ENCODE assay signal across 8 cellular contexts in genomic region chr19:1873524-1874473, GRCh38. TPM values are rescaled to one million over a fixed set of nuclear protein-coding genes. Genes with fewer than 3 reads are reported as not detected.
DNase-seq lines count a peak whose midpoint lies in the region; ATAC-seq and TF ChIP-seq lines count a peak whose summit lies in the region.

No MANE protein-coding gene starts in this region.

- BruUV-seq in MCF 10A (replicated peaks; lab: Mats Ljungman, UMichigan): no TSS peak

- no peak overlapping the region for H2BK12ac ChIP-seq in mesenchymal stem cell (ENCODE audit: low read length in 2 of 2)

- no peak overlapping the region for H3K4me2 ChIP-seq in mesenchymal stem cell (ENCODE audit: low read length, poor library complexity, severe bottlenecking)

- no peaks in the 10 kb centered on the region for H3K9me3 ChIP-seq in mesenchymal stem cell (ENCODE audit: control insufficient read depth, low read length)

- H3K4ac ChIP-seq in mesenchymal stem cell (ENCODE audit: low read depth in 1 of 2, low read length in 2 of 2): no peak overlapping the region

- H3K36me3 ChIP-seq in mesenchymal stem cell (ENCODE audit: control insufficient read depth in 1 of 2, insufficient read depth in 2 of 2, low read depth in 1 of 2, low read length in 2 of 2): peaks cover 10 to 42% of the 10 kb centered on the region in 2 experiments

- peaks cover 20% of the 10 kb centered on the region for H3K4me1 ChIP-seq in mesenchymal stem cell (ENCODE audit: control insufficient read depth, insufficient read depth, low read depth, low read length)

- H3K36me3 Mint-ChIP-seq in MCF 10A (ENCODE audit: insufficient read depth, unreplicated experiment): peaks cover 27% of the 10 kb centered on the region

- intact Hi-C loops in MCF 10A (cut with micrococcal nuclease): loop anchor here (5.0 kb wide), 1 partner anchor 34 kb away; the partner anchor contains the start of genes ADAT3 and SCAMP4

- peaks cover 30% of the 10 kb centered on the region for H3K79me1 ChIP-seq in mesenchymal stem cell (replicated peaks; ENCODE audit: low read length, poor library complexity, severe bottlenecking)

- no peak overlapping the region for H3K18ac ChIP-seq in mesenchymal stem cell (ENCODE audit: low read depth in 1 of 2, low read length in 2 of 2)

- TF ChIP-seq CTCF in 22Rv1 (IDR thresholded peaks at IDR 0.05) (no peak), LNCaP clone FGC (IDR thresholded peaks at IDR 0.05; ENCODE audit: control insufficient read depth, extremely low read depth, insufficient read depth) (no peak), MCF 10A (IDR thresholded peaks at IDR 0.05; ENCODE audit: unreplicated experiment) (no peak)

- H2BK120ac ChIP-seq in mesenchymal stem cell (ENCODE audit: low read depth, low read length): no peak overlapping the region

- H3K4me1 Mint-ChIP-seq in MCF 10A (ENCODE audit: insufficient read depth, unreplicated experiment): peaks cover 7% of the 10 kb centered on the region

- no peak overlapping the region for H2BK5ac ChIP-seq in mesenchymal stem cell (ENCODE audit: low read depth, low read length, poor library complexity, severe bottlenecking)

- no peak overlapping the region for H4K91ac ChIP-seq in mesenchymal stem cell (ENCODE audit: low read length)

- POLR2A ChIA-PET in MCF 10A (lab: Yijun Ruan, JAX): interaction anchor here (0.6 to 3.3 kb wide), 8 partner anchors 8 to 362 kb away, joined by 3 to 35 read pairs (median 9); partner anchors contain the start of gene ABHD17A

- peak overlapping the region; percentile 91 for H3K27ac Mint-ChIP-seq in MCF 10A (ENCODE audit: low read depth, unreplicated experiment)

- H3K9ac ChIP-seq in mesenchymal stem cell (ENCODE audit: low read length): peak overlapping the region; percentile 98

- peak overlapping the region; percentile 99 for H3K4me3 ChIP-seq in LNCaP clone FGC (ENCODE audit: low read depth, low read length)
- peak overlapping the region in 1 of 2 experiments; percentile 98 for H3K4me3 ChIP-seq in mesenchymal stem cell (ENCODE audit: insufficient read depth in 1 of 2, low read depth in 1 of 2, low read length in 2 of 2)

- no peak overlapping the region for H2BK15ac ChIP-seq in mesenchymal stem cell (ENCODE audit: low read depth, poor library complexity, severe bottlenecking)

- H3K27me3 Mint-ChIP-seq in MCF 10A (ENCODE audit: insufficient read depth, unreplicated experiment): no peaks in the 10 kb centered on the region

- H2AFZ ChIP-seq in mesenchymal stem cell (ENCODE audit: low read depth, low read length): no peak overlapping the region

- WGBS in mesenchymal stem cell: 92% methylated on average over 27 of the region's 29 CpGs

- no peaks in the 10 kb centered on the region for H3K9me3 Mint-ChIP-seq in MCF 10A (ENCODE audit: unreplicated experiment)

- H3K4me3 Mint-ChIP-seq in MCF 10A (ENCODE audit: unreplicated experiment): peak overlapping the region; percentile 99

- no peak overlapping the region for H3K14ac ChIP-seq in mesenchymal stem cell (ENCODE audit: low read length in 2 of 2)

- H4K8ac ChIP-seq in mesenchymal stem cell (ENCODE audit: low read length): no peak overlapping the region

- H3K23ac ChIP-seq in mesenchymal stem cell (ENCODE audit: low read length in 2 of 2): no peak overlapping the region

- DNase-seq in LNCaP clone FGC (ENCODE audit: low read depth) (no peak), MCF 10A (ENCODE audit: unreplicated experiment) (peak; percentile 51), mesenchymal stem cell (no peak), NCI-H1048 (lab: John Stamatoyannopoulos, UW) (no peak)

- H3K27ac ChIP-seq in 22Rv1: peak overlapping the region; percentile 92
- H3K27ac ChIP-seq in mesenchymal stem cell (ENCODE audit: low read length, poor library complexity, severe bottlenecking): no peak overlapping the region

- ATAC-seq in GM18505 (IDR thresholded peaks at IDR 0.05; ENCODE audit: unreplicated experiment) (no peak), HG02852 (IDR thresholded peaks at IDR 0.05; ENCODE audit: unreplicated experiment) (no peak), HG02840 (IDR thresholded peaks at IDR 0.05; ENCODE audit: low FRiP score, unreplicated experiment) (no peak)

- no peak overlapping the region for H2AK5ac ChIP-seq in mesenchymal stem cell (ENCODE audit: low read length, severe bottlenecking)

- H3K27me3 ChIP-seq in mesenchymal stem cell (ENCODE audit: control insufficient read depth in 1 of 2, insufficient read depth in 1 of 2, low read length in 2 of 2): no peaks in the 10 kb centered on the region

- TF ChIP-seq POLR2A in GM18505 (IDR thresholded peaks at IDR 0.05; ENCODE audit: borderline replicate concordance, extremely low read depth, insufficient read depth, insufficient read length): no peak

- CTCF ChIA-PET in MCF 10A (lab: Yijun Ruan, JAX): interaction anchor here (1.2 kb wide), 2 partner anchors 9 to 55 kb away, joined by 3 read pairs; no protein-coding TSS in a partner anchor

RNA-seq across cellular contexts. Expression of gene KLF16, which starts 10.4 kb away (rescaled TPM):
- total RNA-seq in MCF 10A (2022): 27.0 and 45.5 TPM in 2 replicates
- 25.8 TPM for polyA plus RNA-seq in mesenchymal stem cell (2013, experiment 1 of 2)
- polyA plus RNA-seq in mesenchymal stem cell (2013, experiment 2 of 2): 28.0 TPM

RNA-seq across cellular contexts. Expression of gene ABHD17A, which starts 11.5 kb away (rescaled TPM):
- total RNA-seq in MCF 10A (2022): 38.9 and 39.5 TPM in 2 replicates
- 60.5 TPM for polyA plus RNA-seq in mesenchymal stem cell (2013, experiment 1 of 2)
- polyA plus RNA-seq in mesenchymal stem cell (2013, experiment 2 of 2): 60.5 TPM

RNA-seq across cellular contexts. Expression of gene REXO1, which starts 25.5 kb away (rescaled TPM):
- 28.7 and 36.4 TPM in 2 replicates for total RNA-seq in MCF 10A (2022)
- polyA plus RNA-seq in mesenchymal stem cell (2013, experiment 1 of 2): 16.0 TPM
- 14.2 TPM for polyA plus RNA-seq in mesenchymal stem cell (2013, experiment 2 of 2)

RNA-seq across cellular contexts. Expression of gene ADAT3, which starts 31.4 kb away (rescaled TPM):
- 6.8 and 6.9 TPM in 2 replicates for total RNA-seq in MCF 10A (2022)
- 4.9 TPM for polyA plus RNA-seq in mesenchymal stem cell (2013, experiment 1 of 2)
- 4.9 TPM for polyA plus RNA-seq in mesenchymal stem cell (2013, experiment 2 of 2)

RNA-seq across cellular contexts. Expression of gene SCAMP4, which starts 31.4 kb away (rescaled TPM):
- total RNA-seq in MCF 10A (2022): 48.7 and 67.2 TPM in 2 replicates
- 66.6 TPM for polyA plus RNA-seq in mesenchymal stem cell (2013, experiment 1 of 2)
- polyA plus RNA-seq in mesenchymal stem cell (2013, experiment 2 of 2): 67.9 TPM
